Comparison of ENCODE assay signal across 1 cellular context in the genomic region with DNA sequence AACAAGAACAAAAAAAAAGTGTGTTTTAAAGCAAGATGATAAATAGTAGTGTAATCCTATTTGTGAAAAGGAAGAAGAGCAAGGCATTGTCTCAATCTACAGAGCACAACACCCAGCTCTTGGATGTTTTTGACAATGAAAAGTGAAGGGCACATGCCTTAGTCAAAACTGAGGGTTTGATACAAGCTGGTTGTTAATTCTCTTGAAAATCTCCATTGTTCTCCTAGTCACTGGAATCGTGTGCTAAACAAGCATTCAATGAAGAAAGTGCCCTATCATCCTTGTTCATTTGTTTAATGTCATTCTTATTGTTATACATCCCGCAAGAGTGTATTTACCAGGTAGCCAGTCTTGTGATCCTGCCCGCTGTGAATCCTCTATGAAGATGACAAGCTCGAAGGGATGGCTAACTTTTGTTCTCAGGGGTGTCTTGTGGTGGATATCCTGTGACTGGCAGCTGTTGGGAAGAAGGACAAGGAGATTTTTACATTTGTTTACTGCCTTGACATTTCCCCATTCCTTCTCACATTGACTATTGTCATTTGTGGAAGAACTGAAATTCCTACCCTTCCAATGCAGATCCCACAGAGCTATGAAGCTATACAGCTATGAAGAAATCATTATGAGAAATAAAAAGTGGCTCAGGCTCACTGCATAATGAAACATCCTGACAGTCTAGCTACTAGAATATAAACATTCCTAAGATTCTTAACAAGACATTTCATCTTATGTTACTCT.
TF ChIP-seq lines count a peak whose summit lies in the region.

No MANE protein-coding gene starts in this region.

TF ChIP-seq in neural cell, 6 proteins besides CTCF, POLR2A, EP300 and RAD21 (continued from another document):
- TF ChIP-seq TAF1 (IDR thresholded peaks at IDR 0.05; ENCODE audit: low read depth) (no peak), MXI1 (conservative IDR thresholded peaks at IDR 0.05; ENCODE audit: poor library complexity, severe bottlenecking) (no peak), EZH2 (IDR thresholded peaks at IDR 0.05; ENCODE audit: borderline replicate concordance, insufficient read depth, low read length, poor library complexity, severe bottlenecking) (no peak)
